ENCODE assay signal across 1 cellular context in the genomic region with DNA sequence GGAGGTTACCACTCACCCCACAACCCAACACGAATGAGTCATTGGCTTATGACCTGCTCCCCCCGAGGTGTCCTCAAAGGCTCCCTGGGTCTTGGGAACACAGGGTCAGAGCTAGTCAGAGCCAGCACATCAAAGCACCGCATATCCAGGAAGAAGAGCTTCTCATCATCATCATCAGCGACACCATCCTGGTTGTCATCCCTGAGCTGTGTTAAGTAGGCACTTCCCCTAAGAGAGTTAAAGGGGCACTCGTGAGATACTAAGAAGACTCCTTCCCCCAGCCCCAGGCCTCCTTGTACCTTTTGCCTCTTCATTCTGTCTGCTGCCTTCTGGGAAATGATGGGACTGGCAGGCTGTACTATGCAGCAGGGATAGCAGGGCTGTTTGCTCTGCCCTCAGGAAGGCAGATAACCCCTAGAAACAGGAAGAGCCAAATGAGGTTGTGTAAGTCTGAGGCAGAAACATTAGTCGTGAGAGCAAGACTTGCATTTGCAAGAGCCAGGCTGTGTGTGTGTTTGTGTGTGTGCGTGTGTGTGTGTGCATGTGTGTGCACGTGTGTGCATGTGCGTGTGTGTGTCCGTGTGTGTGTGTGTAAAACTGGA.
TF ChIP-seq lines count a peak whose summit lies in the region.

No MANE protein-coding gene starts in this region.

TF ChIP-seq in HepG2, 621 proteins besides CTCF, POLR2A, EP300 and RAD21 (continued from another document):
- TF ChIP-seq, protein P1, sequence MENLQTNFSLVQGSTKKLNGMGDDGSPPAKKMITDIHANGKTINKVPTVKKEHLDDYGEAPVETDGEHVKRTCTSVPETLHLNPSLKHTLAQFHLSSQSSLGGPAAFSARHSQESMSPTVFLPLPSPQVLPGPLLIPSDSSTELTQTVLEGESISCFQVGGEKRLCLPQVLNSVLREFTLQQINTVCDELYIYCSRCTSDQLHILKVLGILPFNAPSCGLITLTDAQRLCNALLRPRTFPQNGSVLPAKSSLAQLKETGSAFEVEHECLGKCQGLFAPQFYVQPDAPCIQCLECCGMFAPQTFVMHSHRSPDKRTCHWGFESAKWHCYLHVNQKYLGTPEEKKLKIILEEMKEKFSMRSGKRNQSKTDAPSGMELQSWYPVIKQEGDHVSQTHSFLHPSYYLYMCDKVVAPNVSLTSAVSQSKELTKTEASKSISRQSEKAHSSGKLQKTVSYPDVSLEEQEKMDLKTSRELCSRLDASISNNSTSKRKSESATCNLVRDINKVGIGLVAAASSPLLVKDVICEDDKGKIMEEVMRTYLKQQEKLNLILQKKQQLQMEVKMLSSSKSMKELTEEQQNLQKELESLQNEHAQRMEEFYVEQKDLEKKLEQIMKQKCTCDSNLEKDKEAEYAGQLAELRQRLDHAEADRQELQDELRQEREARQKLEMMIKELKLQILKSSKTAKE (CRISPR knock-in tag; IDR thresholded peaks at IDR 0.05; ENCODE audit: borderline replicate concordance) = peak; percentile 61; the same call in 1 of the 2 replicates
- TF ChIP-seq ZNF891 (CRISPR knock-in tag; IDR thresholded peaks at IDR 0.05) (no peak), ZFX (CRISPR knock-in tag; IDR thresholded peaks at IDR 0.05; ENCODE audit: low read depth) (no peak), CEBPB (IDR thresholded peaks at IDR 0.05; ENCODE audit: borderline replicate concordance, low read depth, low read length) (peak; percentile 49; the same call in 1 of the 2 replicates), KLF11 (CRISPR knock-in tag; IDR thresholded peaks at IDR 0.05) (0 out of 2 replicates have a peak, but pooled peaks have one; percentile 48), FOSL1 (CRISPR knock-in tag; IDR thresholded peaks at IDR 0.05; ENCODE audit: borderline replicate concordance) (0 out of 2 replicates have a peak, but pooled peaks have one; percentile 22), FOSL2 (CRISPR knock-in tag; IDR thresholded peaks at IDR 0.05) (peak; percentile 88), PHF21A (CRISPR knock-in tag; IDR thresholded peaks at IDR 0.05) (peak; percentile 50; the same call in 1 of the 2 replicates), ZNF737 (CRISPR knock-in tag; IDR thresholded peaks at IDR 0.05; ENCODE audit: borderline replicate concordance) (no peak), ZNF577 (CRISPR knock-in tag; IDR thresholded peaks at IDR 0.05; ENCODE audit: borderline replicate concordance, low read depth) (no peak), ZBTB7B (CRISPR knock-in tag; IDR thresholded peaks at IDR 0.05) (0 out of 2 replicates have a peak, but pooled peaks have one; percentile 47), KDM3A (CRISPR knock-in tag; IDR thresholded peaks at IDR 0.05; ENCODE audit: low read depth) (no peak), MAFF (IDR thresholded peaks at IDR 0.05; ENCODE audit: low read depth, low read length) (no peak), SNRNP70 (IDR thresholded peaks at IDR 0.05; ENCODE audit: low read depth, low read length) (no peak), ZSCAN21 (CRISPR knock-in tag; IDR thresholded peaks at IDR 0.05; ENCODE audit: borderline replicate concordance) (no peak), MTA1 (CRISPR knock-in tag; IDR thresholded peaks at IDR 0.05; ENCODE audit: borderline replicate concordance) (no peak), DMAP1 (CRISPR knock-in tag; IDR thresholded peaks at IDR 0.05) (peak; percentile 34; the same call in 1 of the 2 replicates), CEBPG (CRISPR knock-in tag; IDR thresholded peaks at IDR 0.05) (peak; percentile 70), FOXA1 (IDR thresholded peaks at IDR 0.05) (no peak), FOXA1 (CRISPR knock-in tag; IDR thresholded peaks at IDR 0.05) (peak; percentile 41; the same call in 1 of the 2 replicates), ZNF282 (IDR thresholded peaks at IDR 0.05; ENCODE audit: partially characterized antibody) (no peak), RNF2 (conservative IDR thresholded peaks at IDR 0.05; ENCODE audit: low read depth) (no peak), CHD2 (IDR thresholded peaks at IDR 0.05; ENCODE audit: low read depth, low read length) (no peak), NR2F6 (IDR thresholded peaks at IDR 0.05) (no peak), NR2F6 (CRISPR knock-in tag; IDR thresholded peaks at IDR 0.05) (peak; percentile 63), ZNF335 (CRISPR knock-in tag; IDR thresholded peaks at IDR 0.05) (0 out of 2 replicates have a peak, but pooled peaks have one; percentile 23), DPF2 (CRISPR knock-in tag; IDR thresholded peaks at IDR 0.05; ENCODE audit: borderline replicate concordance, low read depth) (0 out of 2 replicates have a peak, but pooled peaks have one; percentile 22), ATF1 (CRISPR knock-in tag; IDR thresholded peaks at IDR 0.05) (no peak), HNRNPUL1 (IDR thresholded peaks at IDR 0.05; ENCODE audit: low read depth, low read length) (no peak), ATF7 (IDR thresholded peaks at IDR 0.05) (no peak), ATF7 (CRISPR knock-in tag; IDR thresholded peaks at IDR 0.05) (no peak), PHF8 (CRISPR knock-in tag; IDR thresholded peaks at IDR 0.05) (0 out of 2 replicates have a peak, but pooled peaks have one; percentile 20), BHLHE40 (IDR thresholded peaks at IDR 0.05; ENCODE audit: low read length) (peak; percentile 65; the same call in 1 of the 2 replicates), ZNF7 (CRISPR knock-in tag; IDR thresholded peaks at IDR 0.05) (no peak), ZNF672 (CRISPR knock-in tag; IDR thresholded peaks at IDR 0.05) (no peak)
- TF ChIP-seq, protein P2, sequence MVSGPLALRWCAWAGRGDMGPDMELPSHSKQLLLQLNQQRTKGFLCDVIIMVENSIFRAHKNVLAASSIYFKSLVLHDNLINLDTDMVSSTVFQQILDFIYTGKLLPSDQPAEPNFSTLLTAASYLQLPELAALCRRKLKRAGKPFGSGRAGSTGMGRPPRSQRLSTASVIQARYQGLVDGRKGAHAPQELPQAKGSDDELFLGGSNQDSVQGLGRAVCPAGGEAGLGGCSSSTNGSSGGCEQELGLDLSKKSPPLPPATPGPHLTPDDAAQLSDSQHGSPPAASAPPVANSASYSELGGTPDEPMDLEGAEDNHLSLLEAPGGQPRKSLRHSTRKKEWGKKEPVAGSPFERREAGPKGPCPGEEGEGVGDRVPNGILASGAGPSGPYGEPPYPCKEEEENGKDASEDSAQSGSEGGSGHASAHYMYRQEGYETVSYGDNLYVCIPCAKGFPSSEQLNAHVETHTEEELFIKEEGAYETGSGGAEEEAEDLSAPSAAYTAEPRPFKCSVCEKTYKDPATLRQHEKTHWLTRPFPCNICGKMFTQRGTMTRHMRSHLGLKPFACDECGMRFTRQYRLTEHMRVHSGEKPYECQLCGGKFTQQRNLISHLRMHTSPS (CRISPR knock-in tag; IDR thresholded peaks at IDR 0.05; ENCODE audit: low read depth) = 0 out of 2 replicates have a peak, but pooled peaks have one; percentile 45
- TF ChIP-seq, protein P3, sequence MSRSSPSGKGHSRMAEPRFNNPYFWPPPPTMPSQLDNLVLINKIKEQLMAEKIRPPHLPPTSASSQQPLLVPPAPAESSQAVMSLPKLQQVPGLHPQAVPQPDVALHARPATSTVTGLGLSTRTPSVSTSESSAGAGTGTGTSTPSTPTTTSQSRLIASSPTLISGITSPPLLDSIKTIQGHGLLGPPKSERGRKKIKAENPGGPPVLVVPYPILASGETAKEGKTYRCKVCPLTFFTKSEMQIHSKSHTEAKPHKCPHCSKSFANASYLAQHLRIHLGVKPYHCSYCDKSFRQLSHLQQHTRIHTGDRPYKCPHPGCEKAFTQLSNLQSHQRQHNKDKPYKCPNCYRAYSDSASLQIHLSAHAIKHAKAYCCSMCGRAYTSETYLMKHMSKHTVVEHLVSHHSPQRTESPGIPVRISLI (CRISPR knock-in tag; IDR thresholded peaks at IDR 0.05; ENCODE audit: borderline replicate concordance) = 0 out of 2 replicates have a peak, but pooled peaks have one; percentile 21
- TF ChIP-seq, protein P4, sequence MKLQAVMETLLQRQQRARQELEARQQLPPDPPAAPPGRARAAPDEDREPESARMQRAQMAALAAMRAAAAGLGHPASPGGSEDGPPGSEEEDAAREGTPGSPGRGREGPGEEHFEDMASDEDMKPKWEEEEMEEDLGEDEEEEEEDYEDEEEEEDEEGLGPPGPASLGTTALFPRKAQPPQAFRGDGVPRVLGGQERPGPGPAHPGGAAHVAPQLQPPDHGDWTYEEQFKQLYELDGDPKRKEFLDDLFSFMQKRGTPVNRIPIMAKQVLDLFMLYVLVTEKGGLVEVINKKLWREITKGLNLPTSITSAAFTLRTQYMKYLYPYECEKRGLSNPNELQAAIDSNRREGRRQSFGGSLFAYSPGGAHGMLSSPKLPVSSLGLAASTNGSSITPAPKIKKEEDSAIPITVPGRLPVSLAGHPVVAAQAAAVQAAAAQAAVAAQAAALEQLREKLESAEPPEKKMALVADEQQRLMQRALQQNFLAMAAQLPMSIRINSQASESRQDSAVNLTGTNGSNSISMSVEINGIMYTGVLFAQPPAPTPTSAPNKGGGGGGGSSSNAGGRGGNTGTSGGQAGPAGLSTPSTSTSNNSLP (IDR thresholded peaks at IDR 0.05; ENCODE audit: low read depth, low read length) = no peak
- TF ChIP-seq, protein P5, sequence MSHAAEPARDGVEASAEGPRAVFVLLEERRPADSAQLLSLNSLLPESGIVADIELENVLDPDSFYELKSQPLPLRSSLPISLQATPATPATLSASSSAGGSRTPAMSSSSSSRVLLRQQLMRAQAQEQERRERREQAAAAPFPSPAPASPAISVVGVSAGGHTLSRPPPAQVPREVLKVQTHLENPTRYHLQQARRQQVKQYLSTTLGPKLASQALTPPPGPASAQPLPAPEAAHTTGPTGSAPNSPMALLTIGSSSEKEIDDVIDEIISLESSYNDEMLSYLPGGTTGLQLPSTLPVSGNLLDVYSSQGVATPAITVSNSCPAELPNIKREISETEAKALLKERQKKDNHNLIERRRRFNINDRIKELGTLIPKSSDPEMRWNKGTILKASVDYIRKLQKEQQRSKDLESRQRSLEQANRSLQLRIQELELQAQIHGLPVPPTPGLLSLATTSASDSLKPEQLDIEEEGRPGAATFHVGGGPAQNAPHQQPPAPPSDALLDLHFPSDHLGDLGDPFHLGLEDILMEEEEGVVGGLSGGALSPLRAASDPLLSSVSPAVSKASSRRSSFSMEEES (CRISPR knock-in tag; IDR thresholded peaks at IDR 0.05) = peak; percentile 81
- TF ChIP-seq, protein P6, sequence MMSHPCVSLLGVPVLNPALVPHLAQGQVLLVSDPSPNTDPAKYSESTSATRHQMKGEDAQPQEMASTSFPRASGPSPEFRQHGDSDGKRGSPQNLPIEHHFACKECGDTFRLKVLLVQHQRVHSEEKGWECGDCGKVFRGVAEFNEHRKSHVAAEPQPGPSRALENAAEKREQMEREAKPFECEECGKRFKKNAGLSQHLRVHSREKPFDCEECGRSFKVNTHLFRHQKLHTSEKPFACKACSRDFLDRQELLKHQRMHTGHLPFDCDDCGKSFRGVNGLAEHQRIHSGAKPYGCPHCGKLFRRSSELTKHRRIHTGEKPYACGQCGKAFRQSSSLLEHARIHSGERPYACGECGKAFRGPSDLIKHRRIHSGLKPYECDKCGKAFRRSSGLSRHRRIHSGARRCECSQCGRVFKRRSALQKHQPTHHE (CRISPR knock-in tag; IDR thresholded peaks at IDR 0.05; ENCODE audit: borderline replicate concordance) = no peak
- TF ChIP-seq, protein P7, sequence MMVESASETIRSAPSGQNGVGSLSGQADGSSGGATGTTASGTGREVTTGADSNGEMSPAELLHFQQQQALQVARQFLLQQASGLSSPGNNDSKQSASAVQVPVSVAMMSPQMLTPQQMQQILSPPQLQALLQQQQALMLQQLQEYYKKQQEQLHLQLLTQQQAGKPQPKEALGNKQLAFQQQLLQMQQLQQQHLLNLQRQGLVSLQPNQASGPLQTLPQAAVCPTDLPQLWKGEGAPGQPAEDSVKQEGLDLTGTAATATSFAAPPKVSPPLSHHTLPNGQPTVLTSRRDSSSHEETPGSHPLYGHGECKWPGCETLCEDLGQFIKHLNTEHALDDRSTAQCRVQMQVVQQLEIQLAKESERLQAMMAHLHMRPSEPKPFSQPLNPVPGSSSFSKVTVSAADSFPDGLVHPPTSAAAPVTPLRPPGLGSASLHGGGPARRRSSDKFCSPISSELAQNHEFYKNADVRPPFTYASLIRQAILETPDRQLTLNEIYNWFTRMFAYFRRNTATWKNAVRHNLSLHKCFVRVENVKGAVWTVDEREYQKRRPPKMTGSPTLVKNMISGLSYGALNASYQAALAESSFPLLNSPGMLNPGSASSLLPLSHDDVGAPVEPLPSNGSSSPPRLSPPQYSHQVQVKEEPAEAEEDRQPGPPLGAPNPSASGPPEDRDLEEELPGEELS (CRISPR knock-in tag; IDR thresholded peaks at IDR 0.05) = peak; percentile 11; the same call in 1 of the 2 replicates
- TF ChIP-seq, protein P8, sequence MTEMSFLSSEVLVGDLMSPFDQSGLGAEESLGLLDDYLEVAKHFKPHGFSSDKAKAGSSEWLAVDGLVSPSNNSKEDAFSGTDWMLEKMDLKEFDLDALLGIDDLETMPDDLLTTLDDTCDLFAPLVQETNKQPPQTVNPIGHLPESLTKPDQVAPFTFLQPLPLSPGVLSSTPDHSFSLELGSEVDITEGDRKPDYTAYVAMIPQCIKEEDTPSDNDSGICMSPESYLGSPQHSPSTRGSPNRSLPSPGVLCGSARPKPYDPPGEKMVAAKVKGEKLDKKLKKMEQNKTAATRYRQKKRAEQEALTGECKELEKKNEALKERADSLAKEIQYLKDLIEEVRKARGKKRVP (CRISPR knock-in tag; IDR thresholded peaks at IDR 0.05) = 0 out of 4 replicates have a peak, but pooled peaks of 1 of the 2 experiments have one; percentile 26
- TF ChIP-seq, protein P9, sequence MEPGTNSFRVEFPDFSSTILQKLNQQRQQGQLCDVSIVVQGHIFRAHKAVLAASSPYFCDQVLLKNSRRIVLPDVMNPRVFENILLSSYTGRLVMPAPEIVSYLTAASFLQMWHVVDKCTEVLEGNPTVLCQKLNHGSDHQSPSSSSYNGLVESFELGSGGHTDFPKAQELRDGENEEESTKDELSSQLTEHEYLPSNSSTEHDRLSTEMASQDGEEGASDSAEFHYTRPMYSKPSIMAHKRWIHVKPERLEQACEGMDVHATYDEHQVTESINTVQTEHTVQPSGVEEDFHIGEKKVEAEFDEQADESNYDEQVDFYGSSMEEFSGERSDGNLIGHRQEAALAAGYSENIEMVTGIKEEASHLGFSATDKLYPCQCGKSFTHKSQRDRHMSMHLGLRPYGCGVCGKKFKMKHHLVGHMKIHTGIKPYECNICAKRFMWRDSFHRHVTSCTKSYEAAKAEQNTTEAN (CRISPR knock-in tag; conservative IDR thresholded peaks at IDR 0.05) = peak; percentile 69; the same call in 1 of the 2 replicates
- TF ChIP-seq, protein P10, sequence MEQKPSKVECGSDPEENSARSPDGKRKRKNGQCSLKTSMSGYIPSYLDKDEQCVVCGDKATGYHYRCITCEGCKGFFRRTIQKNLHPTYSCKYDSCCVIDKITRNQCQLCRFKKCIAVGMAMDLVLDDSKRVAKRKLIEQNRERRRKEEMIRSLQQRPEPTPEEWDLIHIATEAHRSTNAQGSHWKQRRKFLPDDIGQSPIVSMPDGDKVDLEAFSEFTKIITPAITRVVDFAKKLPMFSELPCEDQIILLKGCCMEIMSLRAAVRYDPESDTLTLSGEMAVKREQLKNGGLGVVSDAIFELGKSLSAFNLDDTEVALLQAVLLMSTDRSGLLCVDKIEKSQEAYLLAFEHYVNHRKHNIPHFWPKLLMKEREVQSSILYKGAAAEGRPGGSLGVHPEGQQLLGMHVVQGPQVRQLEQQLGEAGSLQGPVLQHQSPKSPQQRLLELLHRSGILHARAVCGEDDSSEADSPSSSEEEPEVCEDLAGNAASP (CRISPR knock-in tag; IDR thresholded peaks at IDR 0.05; ENCODE audit: borderline replicate concordance) = peak; percentile 84
TF ChIP-seq in HepG2: peak in this region for 59.
